In genomic region chr1:166730299-166730888, GRCh38 we compare ENCODE assay signal across 15 cellular contexts.
DNase-seq lines count a peak whose midpoint lies in the region; ATAC-seq and TF ChIP-seq lines count a peak whose summit lies in the region.
"Had no signal": no experiment of that assay in that cellular context is flagged by ENCODE, and none has a peak within 500 bp of the region (broad histone marks: within the 10 kb centered on the region; RNA-seq: fewer than 3 reads in every experiment).

No MANE protein-coding gene starts in this region.

- H3K4me1 ChIP-seq in lower lobe of right lung (no peaks in the 10 kb centered on the region), ovary (ENCODE audit: insufficient read depth) (no peaks in the 10 kb centered on the region)
- H3K4me1 ChIP-seq: Caco-2, parathyroid adenoma had no signal

- no peak overlapping the region for H3K4me3 ChIP-seq in lower lobe of right lung
- no peak overlapping the region for H3K4me3 ChIP-seq in ovary

- TF ChIP-seq CTCF in lower lobe of right lung (IDR thresholded peaks at IDR 0.05) = no peak
- TF ChIP-seq CTCF in ovary (IDR thresholded peaks at IDR 0.05) = no peak

- H3K9me3 ChIP-seq in lower lobe of right lung = no peaks in the 10 kb centered on the region
- H3K9me3 ChIP-seq in ovary = no peaks in the 10 kb centered on the region
- H3K9me3 ChIP-seq: Caco-2 had no signal

- peak; percentile 73 to 88 for ATAC-seq in lower lobe of right lung
- no peak for ATAC-seq in activated CD4-positive, CD25-positive, alpha-beta regulatory T cell treated with anti-CD3 and anti-CD28 coated beads, Interleukin-2, amount 50 U/mL, for 24 hours

- intact Hi-C loops in lower lobe of right lung (cut with DNase I) = no loop called here
- intact Hi-C loops in ovary (cut with DNase I) = no loop called here

- no peak overlapping the region for H3K4me3 Mint-ChIP-seq in activated T-cell treated with anti-CD3 and anti-CD28 coated beads, Interleukin-2, amount 50 U/mL, for 24 hours
- H3K4me3 Mint-ChIP-seq: stimulated activated naive CD8-positive, alpha-beta T cell treated with anti-CD3 and anti-CD28 coated beads, Interleukin-15, Interleukin-2, amounts not matched to agents 100 ng/mL and 50 ng/mL, for 24 hours had no signal

- TF ChIP-seq EP300 in ovary (IDR thresholded peaks at IDR 0.05) = no peak

- H3K27ac Mint-ChIP-seq in activated T-cell treated with anti-CD3 and anti-CD28 coated beads, Interleukin-2, amount 50 U/mL, for 24 hours = no peak overlapping the region
- H3K27ac Mint-ChIP-seq: stimulated activated naive CD8-positive, alpha-beta T cell treated with anti-CD3 and anti-CD28 coated beads, Interleukin-15, Interleukin-2, amounts not matched to agents 100 ng/mL and 50 ng/mL, for 24 hours had no signal

- peaks cover 24% of the 10 kb centered on the region for H3K27me3 Mint-ChIP-seq in activated T-cell treated with anti-CD3 and anti-CD28 coated beads, Interleukin-2, amount 50 U/mL, for 24 hours

- H3K9me3 Mint-ChIP-seq in activated T-cell treated with anti-CD3 and anti-CD28 coated beads, Interleukin-2, amount 50 U/mL, for 24 hours = peaks cover 5% of the 10 kb centered on the region

- H3K27ac ChIP-seq in lower lobe of right lung (no peak overlapping the region), ovary (no peak overlapping the region)
- H3K27ac ChIP-seq: parathyroid adenoma had no signal

- no peaks in the 10 kb centered on the region for H3K4me1 Mint-ChIP-seq in activated T-cell treated with anti-CD3 and anti-CD28 coated beads, Interleukin-2, amount 50 U/mL, for 24 hours (ENCODE audit: low read depth)

- peak; percentile 32 for DNase-seq in GDM1 (lab: John Stamatoyannopoulos, UW)
- DNase-seq in Kasumi-1 (lab: John Stamatoyannopoulos, UW) = peak; percentile 53 to 55
- peak; percentile 38 for DNase-seq in UCSD-AML1 (lab: John Stamatoyannopoulos, UW; ENCODE audit: unreplicated experiment)
- DNase-seq in lower lobe of right lung = peak; percentile 45
- DNase-seq in NCI-H2171 (lab: John Stamatoyannopoulos, UW) = no peak
- DNase-seq in ovary = no peak
- DNase-seq in activated T-cell treated with anti-CD3 and anti-CD28 coated beads, Interleukin-2, amount 50 U/mL, for 24 hours = no peak
- DNase-seq: activated naive CD4-positive, alpha-beta T cell treated with Interleukin-2 at 50 U/mL for 16 hours; Caco-2; foreskin fibroblast; NCI-H1417 treated with DMSO at 0.1 percent for 48 hours; stimulated activated CD4-positive, alpha-beta T cell treated with anti-CD3 and anti-CD28 coated beads, Interleukin-2, amount 100 ng/mL, for 24 hours had no signal

- H3K36me3 ChIP-seq in lower lobe of right lung = no peaks in the 10 kb centered on the region
- H3K36me3 ChIP-seq in ovary = no peaks in the 10 kb centered on the region

- no peak for TF ChIP-seq POLR2A in ovary (IDR thresholded peaks at IDR 0.05)

- no peaks in the 10 kb centered on the region for H3K36me3 Mint-ChIP-seq in activated T-cell treated with anti-CD3 and anti-CD28 coated beads, Interleukin-2, amount 50 U/mL, for 24 hours (ENCODE audit: low read depth)

- 49 to 72% (median 58%) methylated on average over 1 of the region's 1 CpG for WGBS in ovary, 3 donors

- H3K27me3 ChIP-seq in lower lobe of right lung (ENCODE audit: low read depth) (no peaks in the 10 kb centered on the region), ovary (no peaks in the 10 kb centered on the region)

Comparison
In these comparisons a context has a peak if more than half of its experiments do, and no peak if none do; other contexts are left out.
1. DNase-seq: peak in GDM1 (single experiment), Kasumi-1 (2 of 2), UCSD-AML1 (single experiment) and lower lobe of right lung (single experiment); none in NCI-H2171 (single experiment), ovary (0 of 5) and activated T-cell treated with anti-CD3 and anti-CD28 coated beads, Interleukin-2, amount 50 U/mL, for 24 hours (single experiment).
2. ATAC-seq: peak in lower lobe of right lung (2 of 2); none in activated CD4-positive, CD25-positive, alpha-beta regulatory T cell treated with anti-CD3 and anti-CD28 coated beads, Interleukin-2, amount 50 U/mL, for 24 hours (0 of 2).